ENCODE assay signal across 1 cellular context in the genomic region with DNA sequence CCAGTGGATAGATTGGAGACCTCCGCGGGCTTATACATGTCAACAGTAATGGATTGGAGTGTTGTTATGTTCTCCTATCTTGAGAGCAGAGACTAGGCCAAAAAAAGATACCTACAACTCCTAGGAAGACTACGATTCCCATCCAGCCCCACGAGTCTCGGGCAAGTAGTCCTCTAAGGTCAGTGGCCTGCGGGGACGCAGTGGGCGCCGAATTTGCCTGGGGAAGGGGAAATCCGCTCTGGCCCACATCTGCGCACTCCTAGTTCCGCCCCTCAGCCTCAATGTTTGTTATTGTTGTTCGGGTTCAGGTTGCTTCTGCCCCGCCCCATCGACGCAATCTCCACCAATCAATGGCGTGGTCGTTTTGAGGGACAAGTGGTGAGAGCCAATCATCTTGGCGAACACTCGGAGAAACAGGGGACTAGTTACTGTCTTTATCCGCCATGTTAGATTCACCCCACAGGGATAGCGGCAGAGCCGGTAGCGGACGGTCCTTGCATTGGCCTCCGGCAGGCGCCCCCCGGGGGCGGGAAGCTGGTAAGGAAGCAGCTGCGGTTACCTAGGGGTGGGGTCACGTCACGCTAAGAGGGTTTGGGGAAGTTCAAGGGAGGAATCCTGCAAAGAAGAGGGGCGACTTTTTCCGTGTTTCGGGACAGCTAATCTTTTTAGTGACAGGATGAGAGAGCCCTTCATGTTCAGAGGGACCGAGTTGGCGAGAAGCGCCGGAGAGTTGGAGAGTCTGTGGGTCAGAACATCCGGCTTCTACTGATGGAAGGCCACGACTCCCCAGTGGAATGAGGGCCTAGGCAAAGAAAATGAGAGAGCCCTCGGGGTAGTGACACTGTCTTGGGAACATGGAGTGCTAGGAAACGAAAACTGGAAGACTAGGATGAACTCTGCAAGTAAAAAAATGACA.
TF ChIP-seq lines count a peak whose summit lies in the region.

A gene with protein sequence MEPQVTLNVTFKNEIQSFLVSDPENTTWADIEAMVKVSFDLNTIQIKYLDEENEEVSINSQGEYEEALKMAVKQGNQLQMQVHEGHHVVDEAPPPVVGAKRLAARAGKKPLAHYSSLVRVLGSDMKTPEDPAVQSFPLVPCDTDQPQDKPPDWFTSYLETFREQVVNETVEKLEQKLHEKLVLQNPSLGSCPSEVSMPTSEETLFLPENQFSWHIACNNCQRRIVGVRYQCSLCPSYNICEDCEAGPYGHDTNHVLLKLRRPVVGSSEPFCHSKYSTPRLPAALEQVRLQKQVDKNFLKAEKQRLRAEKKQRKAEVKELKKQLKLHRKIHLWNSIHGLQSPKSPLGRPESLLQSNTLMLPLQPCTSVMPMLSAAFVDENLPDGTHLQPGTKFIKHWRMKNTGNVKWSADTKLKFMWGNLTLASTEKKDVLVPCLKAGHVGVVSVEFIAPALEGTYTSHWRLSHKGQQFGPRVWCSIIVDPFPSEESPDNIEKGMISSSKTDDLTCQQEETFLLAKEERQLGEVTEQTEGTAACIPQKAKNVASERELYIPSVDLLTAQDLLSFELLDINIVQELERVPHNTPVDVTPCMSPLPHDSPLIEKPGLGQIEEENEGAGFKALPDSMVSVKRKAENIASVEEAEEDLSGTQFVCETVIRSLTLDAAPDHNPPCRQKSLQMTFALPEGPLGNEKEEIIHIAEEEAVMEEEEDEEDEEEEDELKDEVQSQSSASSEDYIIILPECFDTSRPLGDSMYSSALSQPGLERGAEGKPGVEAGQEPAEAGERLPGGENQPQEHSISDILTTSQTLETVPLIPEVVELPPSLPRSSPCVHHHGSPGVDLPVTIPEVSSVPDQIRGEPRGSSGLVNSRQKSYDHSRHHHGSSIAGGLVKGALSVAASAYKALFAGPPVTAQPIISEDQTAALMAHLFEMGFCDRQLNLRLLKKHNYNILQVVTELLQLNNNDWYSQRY (plus strand): TSS at position 449 of the 916 bp plus-strand sequence. CDS start 4,586 bp downstream, outside the sequence.

TF ChIP-seq in K562, 482 proteins besides CTCF, POLR2A, EP300 and RAD21 (continued from another document and continues in another):
- TF ChIP-seq, protein P1, sequence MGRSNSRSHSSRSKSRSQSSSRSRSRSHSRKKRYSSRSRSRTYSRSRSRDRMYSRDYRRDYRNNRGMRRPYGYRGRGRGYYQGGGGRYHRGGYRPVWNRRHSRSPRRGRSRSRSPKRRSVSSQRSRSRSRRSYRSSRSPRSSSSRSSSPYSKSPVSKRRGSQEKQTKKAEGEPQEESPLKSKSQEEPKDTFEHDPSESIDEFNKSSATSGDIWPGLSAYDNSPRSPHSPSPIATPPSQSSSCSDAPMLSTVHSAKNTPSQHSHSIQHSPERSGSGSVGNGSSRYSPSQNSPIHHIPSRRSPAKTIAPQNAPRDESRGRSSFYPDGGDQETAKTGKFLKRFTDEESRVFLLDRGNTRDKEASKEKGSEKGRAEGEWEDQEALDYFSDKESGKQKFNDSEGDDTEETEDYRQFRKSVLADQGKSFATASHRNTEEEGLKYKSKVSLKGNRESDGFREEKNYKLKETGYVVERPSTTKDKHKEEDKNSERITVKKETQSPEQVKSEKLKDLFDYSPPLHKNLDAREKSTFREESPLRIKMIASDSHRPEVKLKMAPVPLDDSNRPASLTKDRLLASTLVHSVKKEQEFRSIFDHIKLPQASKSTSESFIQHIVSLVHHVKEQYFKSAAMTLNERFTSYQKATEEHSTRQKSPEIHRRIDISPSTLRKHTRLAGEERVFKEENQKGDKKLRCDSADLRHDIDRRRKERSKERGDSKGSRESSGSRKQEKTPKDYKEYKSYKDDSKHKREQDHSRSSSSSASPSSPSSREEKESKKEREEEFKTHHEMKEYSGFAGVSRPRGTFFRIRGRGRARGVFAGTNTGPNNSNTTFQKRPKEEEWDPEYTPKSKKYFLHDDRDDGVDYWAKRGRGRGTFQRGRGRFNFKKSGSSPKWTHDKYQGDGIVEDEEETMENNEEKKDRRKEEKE (IDR thresholded peaks at IDR 0.05; ENCODE audit: borderline replicate concordance in 1 of 2, control insufficient read depth in 1 of 2, low read depth in 2 of 2, low read length in 1 of 2) = no peak
- TF ChIP-seq ATF7 (IDR thresholded peaks at IDR 0.05) (peak; percentile 77), NR4A1 (CRISPR knock-in tag; IDR thresholded peaks at IDR 0.05) (no peak), NR4A1 (tag; IDR thresholded peaks at IDR 0.05) (peak; percentile 32; the same call in 1 of the 2 replicates), ZNF3 (CRISPR knock-in tag; IDR thresholded peaks at IDR 0.05) (no peak), L3MBTL2 (IDR thresholded peaks at IDR 0.05) (peak; percentile 25; the same call in 1 of the 2 replicates), RNF219 (CRISPR knock-in tag; IDR thresholded peaks at IDR 0.05) (no peak), FOXJ2 (tag; IDR thresholded peaks at IDR 0.05) (peak; percentile 79; the same call in 1 of the 2 replicates), COPS2 (conservative IDR thresholded peaks at IDR 0.05) (no peak), SMARCA4 (IDR thresholded peaks at IDR 0.05) (no peak), JUNB (CRISPR knock-in tag; conservative IDR thresholded peaks at IDR 0.05) (no peak), JUND (IDR thresholded peaks at IDR 0.05; ENCODE audit: borderline replicate concordance, low read depth, low read length) (peak; percentile 58), JUND (tag; IDR thresholded peaks at IDR 0.05; ENCODE audit: borderline replicate concordance, low read depth, low read length) (peak; percentile 2; the same call in 1 of the 3 replicates)
- TF ChIP-seq, protein P2, sequence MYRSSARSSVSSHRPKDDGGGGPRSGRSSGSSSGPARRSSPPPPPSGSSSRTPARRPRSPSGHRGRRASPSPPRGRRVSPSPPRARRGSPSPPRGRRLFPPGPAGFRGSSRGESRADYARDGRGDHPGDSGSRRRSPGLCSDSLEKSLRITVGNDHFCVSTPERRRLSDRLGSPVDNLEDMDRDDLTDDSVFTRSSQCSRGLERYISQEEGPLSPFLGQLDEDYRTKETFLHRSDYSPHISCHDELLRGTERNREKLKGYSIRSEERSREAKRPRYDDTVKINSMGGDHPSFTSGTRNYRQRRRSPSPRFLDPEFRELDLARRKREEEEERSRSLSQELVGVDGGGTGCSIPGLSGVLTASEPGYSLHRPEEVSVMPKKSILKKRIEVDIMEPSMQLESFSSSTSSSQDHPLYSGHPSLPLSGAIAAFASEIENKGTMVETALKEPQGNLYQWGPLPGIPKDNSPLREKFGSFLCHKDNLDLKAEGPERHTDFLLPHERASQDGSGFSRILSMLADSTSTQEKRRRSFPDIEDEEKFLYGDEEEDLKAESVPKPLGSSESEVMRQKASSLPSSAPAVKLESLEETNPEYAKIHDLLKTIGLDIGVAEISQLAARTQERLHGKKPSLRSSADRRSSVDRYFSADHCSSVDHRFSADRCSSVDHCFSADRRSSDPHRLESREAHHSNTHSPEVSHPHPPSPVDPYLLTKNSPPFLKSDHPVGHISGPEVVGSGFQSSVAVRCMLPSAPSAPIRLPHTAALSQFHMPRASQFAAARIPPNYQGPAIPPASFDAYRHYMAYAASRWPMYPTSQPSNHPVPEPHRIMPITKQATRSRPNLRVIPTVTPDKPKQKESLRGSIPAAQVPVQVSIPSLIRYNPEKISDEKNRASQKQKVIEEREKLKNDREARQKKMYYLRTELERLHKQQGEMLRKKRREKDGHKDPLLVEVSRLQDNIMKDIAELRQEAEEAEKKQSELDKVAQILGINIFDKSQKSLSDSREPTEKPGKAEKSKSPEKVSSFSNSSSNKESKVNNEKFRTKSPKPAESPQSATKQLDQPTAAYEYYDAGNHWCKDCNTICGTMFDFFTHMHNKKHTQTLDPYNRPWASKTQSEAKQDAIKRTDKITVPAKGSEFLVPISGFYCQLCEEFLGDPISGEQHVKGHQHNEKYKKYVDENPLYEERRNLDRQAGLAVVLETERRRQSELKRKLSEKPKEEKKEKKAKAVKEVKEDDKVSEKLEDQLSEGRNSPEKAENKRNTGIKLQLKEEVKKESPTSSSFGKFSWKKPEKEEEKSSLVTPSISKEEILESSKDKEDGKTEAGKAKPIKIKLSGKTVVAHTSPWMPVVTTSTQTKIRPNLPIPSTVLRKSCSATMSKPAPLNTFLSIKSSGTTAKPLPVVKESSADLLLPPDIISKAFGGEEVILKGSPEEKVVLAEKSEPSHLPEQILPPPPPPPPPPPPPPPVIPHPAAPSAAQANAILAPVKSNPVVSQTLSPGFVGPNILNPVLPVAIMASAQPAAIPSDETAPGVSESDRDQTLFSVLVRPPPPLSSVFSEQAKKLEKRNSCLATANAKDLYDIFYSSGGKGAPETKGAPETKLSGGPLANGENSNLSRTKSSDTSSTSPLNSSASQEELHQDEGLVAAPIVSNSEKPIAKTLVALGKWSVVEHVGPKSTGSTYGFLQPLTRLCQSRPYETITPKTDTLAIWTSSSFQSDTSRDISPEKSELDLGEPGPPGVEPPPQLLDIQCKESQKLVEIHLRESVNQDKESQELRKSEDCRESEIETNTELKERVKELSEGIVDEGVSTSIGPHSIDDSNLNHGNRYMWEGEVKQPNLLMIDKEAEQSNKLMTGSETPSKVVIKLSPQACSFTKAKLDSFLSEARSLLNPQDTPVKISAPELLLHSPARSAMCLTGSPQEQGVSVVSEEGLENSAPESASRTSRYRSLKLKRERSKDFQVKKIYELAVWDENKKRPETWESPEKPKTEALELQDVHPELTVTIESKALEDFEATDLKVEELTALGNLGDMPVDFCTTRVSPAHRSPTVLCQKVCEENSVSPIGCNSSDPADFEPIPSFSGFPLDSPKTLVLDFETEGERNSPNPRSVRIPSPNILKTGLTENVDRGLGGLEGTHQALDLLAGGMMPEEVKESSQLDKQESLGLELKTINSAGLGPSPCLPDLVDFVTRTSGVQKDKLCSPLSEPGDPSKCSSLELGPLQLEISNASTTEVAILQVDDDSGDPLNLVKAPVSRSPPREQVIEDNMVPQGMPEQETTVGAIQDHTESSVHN (IDR thresholded peaks at IDR 0.05; ENCODE audit: borderline replicate concordance in 1 of 2, low read depth in 1 of 2) = 0 out of 4 replicates have a peak, but pooled peaks of 1 of the 2 experiments have one; percentile 0
- TF ChIP-seq, protein P3, sequence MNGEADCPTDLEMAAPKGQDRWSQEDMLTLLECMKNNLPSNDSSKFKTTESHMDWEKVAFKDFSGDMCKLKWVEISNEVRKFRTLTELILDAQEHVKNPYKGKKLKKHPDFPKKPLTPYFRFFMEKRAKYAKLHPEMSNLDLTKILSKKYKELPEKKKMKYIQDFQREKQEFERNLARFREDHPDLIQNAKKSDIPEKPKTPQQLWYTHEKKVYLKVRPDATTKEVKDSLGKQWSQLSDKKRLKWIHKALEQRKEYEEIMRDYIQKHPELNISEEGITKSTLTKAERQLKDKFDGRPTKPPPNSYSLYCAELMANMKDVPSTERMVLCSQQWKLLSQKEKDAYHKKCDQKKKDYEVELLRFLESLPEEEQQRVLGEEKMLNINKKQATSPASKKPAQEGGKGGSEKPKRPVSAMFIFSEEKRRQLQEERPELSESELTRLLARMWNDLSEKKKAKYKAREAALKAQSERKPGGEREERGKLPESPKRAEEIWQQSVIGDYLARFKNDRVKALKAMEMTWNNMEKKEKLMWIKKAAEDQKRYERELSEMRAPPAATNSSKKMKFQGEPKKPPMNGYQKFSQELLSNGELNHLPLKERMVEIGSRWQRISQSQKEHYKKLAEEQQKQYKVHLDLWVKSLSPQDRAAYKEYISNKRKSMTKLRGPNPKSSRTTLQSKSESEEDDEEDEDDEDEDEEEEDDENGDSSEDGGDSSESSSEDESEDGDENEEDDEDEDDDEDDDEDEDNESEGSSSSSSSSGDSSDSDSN (IDR thresholded peaks at IDR 0.05; ENCODE audit: borderline replicate concordance in 1 of 2, low read depth in 2 of 2, low read length in 2 of 2) = peak; percentile 87 to 92; a peak in 3 of 4 replicates
- TF ChIP-seq, protein P4, sequence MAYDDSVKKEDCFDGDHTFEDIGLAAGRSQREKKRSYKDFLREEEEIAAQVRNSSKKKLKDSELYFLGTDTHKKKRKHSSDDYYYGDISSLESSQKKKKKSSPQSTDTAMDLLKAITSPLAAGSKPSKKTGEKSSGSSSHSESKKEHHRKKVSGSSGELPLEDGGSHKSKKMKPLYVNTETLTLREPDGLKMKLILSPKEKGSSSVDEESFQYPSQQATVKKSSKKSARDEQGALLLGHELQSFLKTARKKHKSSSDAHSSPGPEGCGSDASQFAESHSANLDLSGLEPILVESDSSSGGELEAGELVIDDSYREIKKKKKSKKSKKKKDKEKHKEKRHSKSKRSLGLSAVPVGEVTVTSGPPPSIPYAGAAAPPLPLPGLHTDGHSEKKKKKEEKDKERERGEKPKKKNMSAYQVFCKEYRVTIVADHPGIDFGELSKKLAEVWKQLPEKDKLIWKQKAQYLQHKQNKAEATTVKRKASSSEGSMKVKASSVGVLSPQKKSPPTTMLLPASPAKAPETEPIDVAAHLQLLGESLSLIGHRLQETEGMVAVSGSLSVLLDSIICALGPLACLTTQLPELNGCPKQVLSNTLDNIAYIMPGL (CRISPR knock-in tag; IDR thresholded peaks at IDR 0.05) = 0 out of 2 replicates have a peak, but pooled peaks have one; percentile 9
- TF ChIP-seq, protein P5, sequence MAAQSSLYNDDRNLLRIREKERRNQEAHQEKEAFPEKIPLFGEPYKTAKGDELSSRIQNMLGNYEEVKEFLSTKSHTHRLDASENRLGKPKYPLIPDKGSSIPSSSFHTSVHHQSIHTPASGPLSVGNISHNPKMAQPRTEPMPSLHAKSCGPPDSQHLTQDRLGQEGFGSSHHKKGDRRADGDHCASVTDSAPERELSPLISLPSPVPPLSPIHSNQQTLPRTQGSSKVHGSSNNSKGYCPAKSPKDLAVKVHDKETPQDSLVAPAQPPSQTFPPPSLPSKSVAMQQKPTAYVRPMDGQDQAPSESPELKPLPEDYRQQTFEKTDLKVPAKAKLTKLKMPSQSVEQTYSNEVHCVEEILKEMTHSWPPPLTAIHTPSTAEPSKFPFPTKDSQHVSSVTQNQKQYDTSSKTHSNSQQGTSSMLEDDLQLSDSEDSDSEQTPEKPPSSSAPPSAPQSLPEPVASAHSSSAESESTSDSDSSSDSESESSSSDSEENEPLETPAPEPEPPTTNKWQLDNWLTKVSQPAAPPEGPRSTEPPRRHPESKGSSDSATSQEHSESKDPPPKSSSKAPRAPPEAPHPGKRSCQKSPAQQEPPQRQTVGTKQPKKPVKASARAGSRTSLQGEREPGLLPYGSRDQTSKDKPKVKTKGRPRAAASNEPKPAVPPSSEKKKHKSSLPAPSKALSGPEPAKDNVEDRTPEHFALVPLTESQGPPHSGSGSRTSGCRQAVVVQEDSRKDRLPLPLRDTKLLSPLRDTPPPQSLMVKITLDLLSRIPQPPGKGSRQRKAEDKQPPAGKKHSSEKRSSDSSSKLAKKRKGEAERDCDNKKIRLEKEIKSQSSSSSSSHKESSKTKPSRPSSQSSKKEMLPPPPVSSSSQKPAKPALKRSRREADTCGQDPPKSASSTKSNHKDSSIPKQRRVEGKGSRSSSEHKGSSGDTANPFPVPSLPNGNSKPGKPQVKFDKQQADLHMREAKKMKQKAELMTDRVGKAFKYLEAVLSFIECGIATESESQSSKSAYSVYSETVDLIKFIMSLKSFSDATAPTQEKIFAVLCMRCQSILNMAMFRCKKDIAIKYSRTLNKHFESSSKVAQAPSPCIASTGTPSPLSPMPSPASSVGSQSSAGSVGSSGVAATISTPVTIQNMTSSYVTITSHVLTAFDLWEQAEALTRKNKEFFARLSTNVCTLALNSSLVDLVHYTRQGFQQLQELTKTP (IDR thresholded peaks at IDR 0.05; ENCODE audit: low read depth in 1 of 2, partially characterized antibody in 2 of 2) = peak in 1 of 2 experiments; percentile 87
